In genomic region chr5:7910738-7911428, GRCh38 we compare ENCODE assay signal across 1 cellular context.
TF ChIP-seq lines count a peak whose summit lies in the region.

No MANE protein-coding gene starts in this region.

TF ChIP-seq in GM23338, 12 proteins besides CTCF, POLR2A, EP300 and RAD21 (continued from another document):
- TF ChIP-seq REST (IDR thresholded peaks at IDR 0.05; ENCODE audit: unreplicated experiment): no peak
- no peak for TF ChIP-seq NANOG (IDR thresholded peaks at IDR 0.05; ENCODE audit: borderline replicate concordance)
